In the genomic region with DNA sequence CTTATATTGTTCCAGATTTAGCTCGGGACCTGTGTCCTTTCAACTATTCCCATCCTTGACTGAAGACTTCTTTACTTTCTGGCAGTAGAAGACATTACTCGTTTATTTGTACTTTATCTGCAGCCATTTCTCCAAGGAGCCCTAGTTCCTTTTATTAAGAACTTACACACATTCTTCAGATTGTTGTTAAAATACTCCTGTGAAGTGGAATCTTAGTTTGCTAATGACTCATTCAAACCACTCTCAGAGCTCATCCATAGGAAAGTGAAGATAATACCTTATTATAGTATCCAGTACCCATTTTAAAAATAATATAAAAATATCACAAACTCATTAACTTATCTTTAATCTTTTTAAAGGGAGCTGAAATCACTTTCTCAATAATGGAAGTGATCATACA, we compare ENCODE assay signal across 31 cellular contexts.
DNase-seq lines count a peak whose midpoint lies in the region; ATAC-seq, FAIRE-seq and TF ChIP-seq lines count a peak whose summit lies in the region.
"Had no signal": no experiment of that assay in that cellular context is flagged by ENCODE, and none has a peak within 500 bp of the region (broad histone marks: within the 10 kb centered on the region; RNA-seq: fewer than 3 reads in every experiment).

No MANE protein-coding gene starts in this region.

- H2AFZ ChIP-seq in astrocyte (ENCODE audit: low read depth, low read length) = no peak overlapping the region

- H3K79me2 ChIP-seq in astrocyte (ENCODE audit: insufficient read depth, low read length) = no peaks in the 10 kb centered on the region

- peak overlapping the region; percentile 30 for H3K4me3 Mint-ChIP-seq in astrocyte (ENCODE audit: unreplicated experiment)
- H3K4me3 Mint-ChIP-seq: activated CD8-positive, alpha-beta T cell treated with anti-CD3 and anti-CD28 coated beads, Interleukin-2, amount 10 ng/mL, durations not matched to agents 7 days and 5 days; activated naive CD8-positive, alpha-beta T cell treated with anti-CD3 and anti-CD28 coated beads for 36 hours; CD4-positive, CD25-positive, alpha-beta regulatory T cell; immature natural killer cell; mesothelial cell of epicardium; naive thymus-derived CD4-positive, alpha-beta T cell; stimulated activated naive B cell treated with anti-CD40 and anti-IgM and Interleukin-4, amounts not matched to agents 10 μg/mL and 1 μg/mL and 100 μg/mL, for 72 hours; T-helper 1 cell treated with Interleukin-12 subunit alpha and Interleukin-12 subunit beta and Interleukin-4 antibody, amounts not matched to agents 30 μg/mL and 1 μg/mL, for 36 hours had no signal

- peak overlapping the region; percentile 71 for H3K27ac Mint-ChIP-seq in astrocyte (ENCODE audit: unreplicated experiment)
- H3K27ac Mint-ChIP-seq: activated CD8-positive, alpha-beta T cell treated with anti-CD3 and anti-CD28 coated beads, Interleukin-2, amount 10 ng/mL, durations not matched to agents 7 days and 5 days; activated naive CD8-positive, alpha-beta T cell treated with anti-CD3 and anti-CD28 coated beads for 36 hours; CD4-positive, CD25-positive, alpha-beta regulatory T cell; immature natural killer cell; mesothelial cell of epicardium; naive thymus-derived CD4-positive, alpha-beta T cell; stimulated activated naive B cell treated with anti-CD40 and anti-IgM and Interleukin-4, amounts not matched to agents 10 μg/mL and 1 μg/mL and 100 μg/mL, for 72 hours; T-helper 1 cell treated with Interleukin-12 subunit alpha and Interleukin-12 subunit beta and Interleukin-4 antibody, amounts not matched to agents 30 μg/mL and 1 μg/mL, for 36 hours had no signal

- H3K9me3 Mint-ChIP-seq in astrocyte (ENCODE audit: unreplicated experiment) = no peaks in the 10 kb centered on the region
- H3K9me3 Mint-ChIP-seq: activated naive CD8-positive, alpha-beta T cell treated with anti-CD3 and anti-CD28 coated beads for 36 hours; immature natural killer cell; mesothelial cell of epicardium; stimulated activated naive B cell treated with anti-CD40 and anti-IgM and Interleukin-4, amounts not matched to agents 10 μg/mL and 1 μg/mL and 100 μg/mL, for 72 hours; T-helper 1 cell treated with Interleukin-12 subunit alpha and Interleukin-12 subunit beta and Interleukin-4 antibody, amounts not matched to agents 30 μg/mL and 1 μg/mL, for 36 hours had no signal

- peaks cover 20% of the 10 kb centered on the region for H3K4me1 Mint-ChIP-seq in astrocyte (ENCODE audit: low read depth, unreplicated experiment)
- H3K4me1 Mint-ChIP-seq: activated naive CD8-positive, alpha-beta T cell treated with anti-CD3 and anti-CD28 coated beads for 36 hours; CD4-positive, CD25-positive, alpha-beta regulatory T cell; immature natural killer cell; naive thymus-derived CD4-positive, alpha-beta T cell; stimulated activated naive B cell treated with anti-CD40 and anti-IgM and Interleukin-4, amounts not matched to agents 10 μg/mL and 1 μg/mL and 100 μg/mL, for 72 hours had no signal

- H3K36me3 Mint-ChIP-seq in astrocyte (ENCODE audit: low read depth, unreplicated experiment) = no peaks in the 10 kb centered on the region
- H3K36me3 Mint-ChIP-seq: activated naive CD8-positive, alpha-beta T cell treated with anti-CD3 and anti-CD28 coated beads for 36 hours; CD4-positive, CD25-positive, alpha-beta regulatory T cell; immature natural killer cell; mesothelial cell of epicardium; naive thymus-derived CD4-positive, alpha-beta T cell; stimulated activated naive B cell treated with anti-CD40 and anti-IgM and Interleukin-4, amounts not matched to agents 10 μg/mL and 1 μg/mL and 100 μg/mL, for 72 hours had no signal

- intact Hi-C loops in kidney (cut with DNase I) = no loop called here

- no peaks in the 10 kb centered on the region for H3K4me1 ChIP-seq in astrocyte (ENCODE audit: insufficient read depth, low read length)
- H3K4me1 ChIP-seq in kidney (ENCODE audit: control insufficient read depth in 1 of 2, insufficient read depth in 1 of 2, low read depth in 1 of 2, low read length in 2 of 2) = no peaks in the 10 kb centered on the region
- H3K4me1 ChIP-seq: ascending aorta, psoas muscle, upper lobe of right lung had no signal

- no peaks in the 10 kb centered on the region for H3K27me3 Mint-ChIP-seq in astrocyte (ENCODE audit: low read depth, unreplicated experiment)
- H3K27me3 Mint-ChIP-seq: activated naive CD8-positive, alpha-beta T cell treated with anti-CD3 and anti-CD28 coated beads for 36 hours; CD4-positive, CD25-positive, alpha-beta regulatory T cell had no signal

- H3K27ac ChIP-seq in astrocyte (ENCODE audit: low read depth, low read length) (no peak overlapping the region), kidney (ENCODE audit: low read depth in 2 of 2, low read length in 2 of 2) (no peak overlapping the region)
- H3K27ac ChIP-seq: ascending aorta, psoas muscle, upper lobe of right lung had no signal

- DNase-seq in HCEC 1CT = peak; percentile 15
- DNase-seq in astrocyte (ENCODE audit: low read depth) = peak; percentile 59
- peak; percentile 16 to 49 for DNase-seq in foreskin fibroblast
- DNase-seq in HT-29 (ENCODE audit: low spot score) = no peak
- no peak for DNase-seq in DMS79 treated with DMSO at 0.1 percent for 48 hours (lab: John Stamatoyannopoulos, UW)
- DNase-seq in kidney = no peak
- DNase-seq: activated CD4-positive, CD25-positive, alpha-beta regulatory T cell treated with anti-CD3 and anti-CD28 coated beads, Interleukin-2, amount 50 U/mL, for 72 hours; activated CD8-positive, alpha-beta T cell treated with anti-CD3 and anti-CD28 coated beads, Interleukin-2, amount 10 ng/mL, durations not matched to agents 7 days and 5 days; activated naive CD8-positive, alpha-beta T cell treated with anti-CD3 and anti-CD28 coated beads for 36 hours; CD4-positive, CD25-positive, alpha-beta regulatory T cell; effector memory CD4-positive, alpha-beta T cell; GOT3; hippocampal formation; immature natural killer cell; left ventricle myocardium superior; MM.1S; naive thymus-derived CD4-positive, alpha-beta T cell; NCI-H2081 treated with DMSO at 0.1 percent for 48 hours; NCI-H446; NCI-H82; nucleus accumbens; psoas muscle; SK-N-SH; stimulated activated CD4-positive, alpha-beta T cell treated with anti-CD3 and anti-CD28 coated beads, Interleukin-15, amount 100 ng/mL, for 24 hours; stimulated activated naive B cell treated with anti-CD40 and anti-IgM and Interleukin-4, amounts not matched to agents 10 μg/mL and 1 μg/mL and 100 μg/mL, for 72 hours; upper lobe of right lung had no signal

- H3K9ac ChIP-seq in astrocyte (ENCODE audit: low read length) (no peak overlapping the region), kidney (ENCODE audit: low read length in 2 of 2) (no peak overlapping the region)
- H3K9ac ChIP-seq: SK-N-SH had no signal

- H3K4me3 ChIP-seq in astrocyte (ENCODE audit: insufficient read depth, low read depth, low read length) = no peak overlapping the region
- H3K4me3 ChIP-seq in foreskin fibroblast (ENCODE audit: low read depth in 1 of 2, low read length in 2 of 2) = no peak overlapping the region
- no peak overlapping the region for H3K4me3 ChIP-seq in kidney (ENCODE audit: low read length in 2 of 2)
- H3K4me3 ChIP-seq: ascending aorta, K562, psoas muscle, upper lobe of right lung had no signal

- H3K27me3 ChIP-seq in astrocyte (ENCODE audit: insufficient read depth, low read length) = no peaks in the 10 kb centered on the region
- H3K27me3 ChIP-seq: ascending aorta, upper lobe of right lung had no signal

- ATAC-seq in HG03039 (IDR thresholded peaks at IDR 0.05; ENCODE audit: unreplicated experiment) = no peak
- ATAC-seq: activated CD8-positive, alpha-beta T cell treated with anti-CD3 and anti-CD28 coated beads, Interleukin-2, amount 10 ng/mL, durations not matched to agents 7 days and 5 days; K562; left ventricle myocardium superior; naive thymus-derived CD4-positive, alpha-beta T cell; psoas muscle; stimulated activated naive B cell treated with anti-CD40 and anti-IgM and Interleukin-4, amounts not matched to agents 10 μg/mL and 1 μg/mL and 100 μg/mL, for 72 hours; upper lobe of right lung had no signal

- H3K9me3 ChIP-seq in astrocyte (ENCODE audit: insufficient read depth, low read depth, low read length) (no peaks in the 10 kb centered on the region), kidney (ENCODE audit: control insufficient read depth in 1 of 2, low read length in 2 of 2) (no peaks in the 10 kb centered on the region)
- H3K9me3 ChIP-seq: ascending aorta, psoas muscle, SK-N-SH, upper lobe of right lung had no signal

- H3K36me3 ChIP-seq in astrocyte (ENCODE audit: insufficient read depth, low read length) = no peaks in the 10 kb centered on the region
- no peaks in the 10 kb centered on the region for H3K36me3 ChIP-seq in kidney (ENCODE audit: control insufficient read depth in 1 of 2, insufficient read depth in 2 of 2, low read length in 2 of 2)
- H3K36me3 ChIP-seq: ascending aorta, upper lobe of right lung had no signal

- TF ChIP-seq CTCF in astrocyte (IDR thresholded peaks at IDR 0.05; ENCODE audit: insufficient read depth, low read depth, low read length) (no peak), foreskin fibroblast (IDR thresholded peaks at IDR 0.05; ENCODE audit: low read depth, low read length) (no peak), kidney (IDR thresholded peaks at IDR 0.05; ENCODE audit: borderline replicate concordance, extremely low read depth, insufficient read depth) (no peak)

- FAIRE-seq in astrocyte (lab: Jason Lieb, UNC) (no peak), kidney (lab: Jason Lieb, UNC) (no peak)
- FAIRE-seq: K562 had no signal

- no peak overlapping the region for H3K4me2 ChIP-seq in astrocyte (ENCODE audit: low read length)
- H3K4me2 ChIP-seq: SK-N-SH had no signal

- H4K20me1 ChIP-seq in astrocyte (ENCODE audit: insufficient read depth, low read length) = no peaks in the 10 kb centered on the region

Comparison
In these comparisons a context has a peak if more than half of its experiments do, and no peak if none do; other contexts are left out.
1. DNase-seq: peak in HCEC 1CT (single experiment), astrocyte (single experiment) and foreskin fibroblast (2 of 2); none in HT-29 (single experiment), DMS79 treated with DMSO at 0.1 percent for 48 hours (single experiment) and kidney (single experiment).